In genomic region chr12:52050771-52051541, GRCh38 we compare ENCODE assay signal across 8 cellular contexts. TPM values are rescaled to one million over a fixed set of nuclear protein-coding genes. Genes with fewer than 3 reads are reported as not detected.
DNase-seq lines count a peak whose midpoint lies in the region; ATAC-seq, FAIRE-seq and TF ChIP-seq lines count a peak whose summit lies in the region.

NR4A1 (plus strand) TSS chr12:52051442; CDS start chr12:52054329, 2,887 bp downstream.

- TF ChIP-seq CTCF in A673 (conservative IDR thresholded peaks at IDR 0.05; ENCODE audit: low read depth, low read length) (no peak), keratinocyte (optimal IDR thresholded peaks at IDR 0.05 in 1 of 3, IDR thresholded peaks at IDR 0.05 in 1 of 3, conservative IDR thresholded peaks at IDR 0.05 in 1 of 3; ENCODE audit: extremely low read depth in 1 of 3, insufficient read depth in 2 of 3, low read length in 3 of 3) (no peak)

- H3K9me3 ChIP-seq in A673 (ENCODE audit: low read depth, low read length, poor library complexity, severe bottlenecking): no peaks in the 10 kb centered on the region
- no peaks in the 10 kb centered on the region for H3K9me3 ChIP-seq in keratinocyte (ENCODE audit: control insufficient read depth, low read depth, low read length)

- DNase-seq in A673 (ENCODE audit: low spot score) (peak; percentile 95), NCI-H2171 treated with DMSO at 0.1 percent for 48 hours (lab: John Stamatoyannopoulos, UW) (peak; percentile 82), caudate nucleus (lab: John Stamatoyannopoulos, UW) (peak in 58 of 61 donors; percentile 43 to 98 (median 92)), keratinocyte (ENCODE audit: low read depth, low spot score) (no peak)
- peak; percentile 98 for DNase-seq in activated CD4-positive, CD25-positive, alpha-beta regulatory T cell treated with anti-CD3 and anti-CD28 coated beads, Interleukin-2, amount 50 U/mL, for 16 hours (ENCODE audit: low read depth, low spot score)
- peak; percentile 95 to 99 (median 98) for DNase-seq in stimulated activated CD4-positive, alpha-beta T cell treated with anti-CD3 and anti-CD28 coated beads, Interleukin-12 subunit alpha, Interleukin-12 subunit beta, amount 100 ng/mL, for 48 hours (ENCODE audit: low read depth in 2 of 3, low spot score in 1 of 3)

- peak within 1 kb of the TSS; percentile 87 for H3K9ac ChIP-seq in keratinocyte (ENCODE audit: control insufficient read depth, extremely low read depth, insufficient read depth, low read length)

- no peaks in the 10 kb centered on the region for H3K79me2 ChIP-seq in keratinocyte (ENCODE audit: control insufficient read depth, insufficient read depth, low read length)

- H3K27ac ChIP-seq in A673 (ENCODE audit: low read depth, low read length, poor library complexity, severe bottlenecking) (peak within 1 kb of the TSS; percentile 99), caudate nucleus (ENCODE audit: low read depth, low read length) (peak within 1 kb of the TSS; percentile 97), keratinocyte (ENCODE audit: control insufficient read depth, insufficient read depth, low read length) (peak within 1 kb of the TSS; percentile 33)

- peaks cover 8% of the 10 kb centered on the region for H3K36me3 ChIP-seq in A673 (ENCODE audit: insufficient read depth, low read length, poor library complexity, severe bottlenecking)
- H3K36me3 ChIP-seq in keratinocyte (ENCODE audit: control insufficient read depth in 2 of 2, extremely low read depth in 1 of 2, insufficient read depth in 2 of 2, low read length in 2 of 2): no peaks in the 10 kb centered on the region

- H3K4me1 ChIP-seq in A673 (ENCODE audit: insufficient read depth, low read length, poor library complexity, severe bottlenecking): peaks cover 12% of the 10 kb centered on the region
- peaks cover 23% of the 10 kb centered on the region for H3K4me1 ChIP-seq in keratinocyte (ENCODE audit: control insufficient read depth, extremely low read depth, insufficient read depth, low read length)

- dilution Hi-C loops in keratinocyte (cut with MboI; ENCODE audit: extremely low pct_ligation_motif_present, low sequenced_read_pairs): no loop called here

- POLR2A ChIA-PET in A673 (lab: Charles Lee; ENCODE audit: low non-redundant PET): interaction anchor here (0.8 to 1.7 kb wide), 2 partner anchors 12 to 18 kb away, joined by 7 to 19 read pairs; no protein-coding TSS in a partner anchor

- peak within 1 kb of the TSS; percentile 88 for H2AFZ ChIP-seq in keratinocyte (ENCODE audit: control insufficient read depth, low read length)

- H4K20me1 ChIP-seq in keratinocyte (ENCODE audit: control insufficient read depth, extremely low read depth, insufficient read depth, low read length): no peaks in the 10 kb centered on the region

- H3K4me2 ChIP-seq in keratinocyte (ENCODE audit: control insufficient read depth, extremely low read depth, insufficient read depth, low read depth, low read length): peak within 1 kb of the TSS; percentile 95

- ATAC-seq in GM18520 (IDR thresholded peaks at IDR 0.05; ENCODE audit: unreplicated experiment): peak; percentile 56
- ATAC-seq in HG03045 (IDR thresholded peaks at IDR 0.05; ENCODE audit: unreplicated experiment): peak; percentile 84

- H3K27me3 ChIP-seq in A673 (replicated peaks; ENCODE audit: insufficient read depth, low read depth, low read length, poor library complexity): no peaks in the 10 kb centered on the region
- H3K27me3 ChIP-seq in keratinocyte (ENCODE audit: control insufficient read depth, extremely low read depth, insufficient read depth, low read length): no peaks in the 10 kb centered on the region

- no peaks in the 10 kb centered on the region for H3K9me1 ChIP-seq in keratinocyte (ENCODE audit: control insufficient read depth, extremely low read depth, insufficient read depth, low read length)

- BruUV-seq in A673 (replicated peaks; lab: Mats Ljungman, UMichigan): no TSS peak

- intact Hi-C loops in A673 (cut with micrococcal nuclease; ENCODE audit: unreplicated experiment): loop anchor here (1.0 kb wide), 2 partner anchors 14 to 18 kb away; partner anchors contain the start of gene ATG101

- no peak for FAIRE-seq in keratinocyte (lab: Jason Lieb, UNC)

- CTCF ChIA-PET in A673 (lab: Charles Lee): interaction anchor here (0.6 to 1.4 kb wide), 3 partner anchors 12 to 46 kb away, joined by 3 to 6 read pairs (median 3); no protein-coding TSS in a partner anchor

- H3K4me3 ChIP-seq in A673 (ENCODE audit: low read depth, low read length, poor library complexity, severe bottlenecking) (peak within 1 kb of the TSS; percentile 60), keratinocyte (ENCODE audit: control insufficient read depth in 2 of 3, extremely low read depth in 1 of 3, insufficient read depth in 2 of 3, low read depth in 1 of 3, low read length in 3 of 3) (peak within 1 kb of the TSS; percentile 34 to 67 (median 63))

RNA-seq across cellular contexts. Expression of gene NR4A1, which starts in this region (rescaled TPM):
- 12.5 and 19.8 TPM in 2 replicates for total RNA-seq in A673 (2021)
- polyA plus RNA-seq in keratinocyte: 0.69 to 7.8 TPM (median 3.9 TPM) in 3 replicates
- polyA plus RNA-seq in keratinocyte (2011; ENCODE audit: low read depth): 0.72 TPM
- polyA plus RNA-seq in keratinocyte (2011; cell fraction: cytosol; rRNA removed): 1.0 and 2.7 TPM in 2 replicates
- polyA plus RNA-seq in keratinocyte (2011; cell fraction: nucleus; rRNA removed): 54.7 and 94.3 TPM in 2 replicates
- 0.70 and 5.4 TPM in 2 replicates for polyA plus RNA-seq in keratinocyte (2012; ENCODE audit: low replicate concordance)
- polyA minus RNA-seq in keratinocyte: 0.95 to 9.3 TPM (median 5.6 TPM) in 3 replicates
- 7.7 TPM for polyA minus RNA-seq in keratinocyte (2011; cell fraction: cytosol; rRNA and poly(A)+ RNA removed)
- 45.2 and 46.1 TPM in 2 replicates for polyA minus RNA-seq in keratinocyte (2011; cell fraction: nucleus; rRNA and poly(A)+ RNA removed)

Comparison
In these comparisons a context has a peak if more than half of its experiments do, and no peak if none do; other contexts are left out.
1. H3K27ac ChIP-seq: peak in every context shown above with its lines; median percentile 99 in A673; 97 in caudate nucleus; 33 in keratinocyte.